ENCODE assay signal across 21 cellular contexts in the genomic region with DNA sequence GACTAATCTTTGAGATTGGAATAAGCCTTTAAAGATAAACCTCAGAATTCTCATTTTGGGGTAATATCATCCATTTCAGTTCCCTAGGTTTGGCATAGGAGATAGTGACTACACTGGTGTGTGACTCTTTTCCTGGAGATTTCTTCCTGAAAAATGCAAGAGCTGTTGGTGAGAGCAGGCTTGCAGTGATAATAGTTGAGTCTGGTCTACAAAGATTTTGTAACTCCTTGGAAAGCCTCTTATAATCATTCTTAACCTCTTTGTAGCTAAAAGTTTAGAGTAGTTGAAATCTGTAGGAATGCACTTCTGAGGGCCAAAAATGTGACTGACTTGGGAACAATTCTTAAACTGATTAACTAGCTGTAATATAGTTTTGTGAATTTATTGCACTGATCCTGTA. TPM values are rescaled to one million over a fixed set of nuclear protein-coding genes. Genes with fewer than 3 reads are reported as not detected.
DNase-seq lines count a peak whose midpoint lies in the region; FAIRE-seq and TF ChIP-seq lines count a peak whose summit lies in the region.
"Had no signal": no experiment of that assay in that cellular context is flagged by ENCODE, and none has a peak within 500 bp of the region (broad histone marks: within the 10 kb centered on the region; RNA-seq: fewer than 3 reads in every experiment).

No MANE protein-coding gene starts in this region.

- H3F3A ChIP-seq in PC-9 (ENCODE audit: insufficient read depth, low read depth), result no peaks in the 10 kb centered on the region

- DNase-seq in GM03348 (ENCODE audit: low spot score) (peak; percentile 34), astrocyte (ENCODE audit: low read depth) (peak; percentile 19), fibroblast of pulmonary artery (ENCODE audit: low read depth) (peak; percentile 31), NCI-H2196 treated with DMSO at 0.1 percent for 48 hours (lab: John Stamatoyannopoulos, UW; ENCODE audit: unreplicated experiment) (no peak), PC-9 (no peak)
- no peak for DNase-seq in activated CD4-positive, alpha-beta memory T cell treated with anti-CD3 and anti-CD28 coated beads for 36 hours
- no peak for DNase-seq in activated T-helper 1 cell treated with anti-CD3 and anti-CD28 coated beads, Interleukin-12 subunit alpha, Interleukin-12 subunit beta, Interleukin-2, Interleukin-4 antibody, amounts not matched to agents 30 ng/mL and 10 ng/mL and 1 ng/mL, durations not matched to agents 14 hours and 24 hours and 36 hours (ENCODE audit: low spot score)
- DNase-seq: BE2C, H7, KBM-7, MM.1S, NCI-H1092 treated with DMSO at 0.1 percent for 48 hours, NCI-H146, NCI-H2029, NCI-H345, NCI-H524, NCI-H82, Peyer's patch had no signal

- no peak overlapping the region for H3K4me3 Mint-ChIP-seq in astrocyte (ENCODE audit: unreplicated experiment)
- no peak overlapping the region for H3K4me3 Mint-ChIP-seq in activated CD4-positive, alpha-beta memory T cell treated with anti-CD3 and anti-CD28 coated beads for 36 hours
- H3K4me3 Mint-ChIP-seq in activated T-helper 1 cell treated with anti-CD3 and anti-CD28 coated beads, Interleukin-12 subunit alpha, Interleukin-12 subunit beta, Interleukin-2, Interleukin-4 antibody, amounts not matched to agents 30 ng/mL and 10 ng/mL and 1 ng/mL, durations not matched to agents 14 hours and 24 hours and 36 hours, result no peak overlapping the region

- TF ChIP-seq CTCF in astrocyte (IDR thresholded peaks at IDR 0.05; ENCODE audit: insufficient read depth, low read depth, low read length) (no peak), fibroblast of pulmonary artery (IDR thresholded peaks at IDR 0.05; ENCODE audit: low read length, missing control alignments) (no peak), PC-9 (conservative IDR thresholded peaks at IDR 0.05) (no peak)

- no peaks in the 10 kb centered on the region for H3K9me3 Mint-ChIP-seq in astrocyte (ENCODE audit: unreplicated experiment)
- H3K9me3 Mint-ChIP-seq in activated CD4-positive, alpha-beta memory T cell treated with anti-CD3 and anti-CD28 coated beads for 36 hours, result no peaks in the 10 kb centered on the region
- no peaks in the 10 kb centered on the region for H3K9me3 Mint-ChIP-seq in activated T-helper 1 cell treated with anti-CD3 and anti-CD28 coated beads, Interleukin-12 subunit alpha, Interleukin-12 subunit beta, Interleukin-2, Interleukin-4 antibody, amounts not matched to agents 30 ng/mL and 10 ng/mL and 1 ng/mL, durations not matched to agents 14 hours and 24 hours and 36 hours

- no peaks in the 10 kb centered on the region for H3K9me2 ChIP-seq in PC-9 (ENCODE audit: insufficient read depth)

- H3K27ac ChIP-seq in astrocyte (ENCODE audit: low read depth, low read length), result no peak overlapping the region
- peak overlapping the region; percentile 6 for H3K27ac ChIP-seq in mesodermal cell (ENCODE audit: low read depth, low read length, severe bottlenecking)
- no peak overlapping the region for H3K27ac ChIP-seq in PC-9
- H3K27ac ChIP-seq: Peyer's patch, SJSA1 had no signal

- POLR2A ChIA-PET in PC-9 (lab: Charles Lee; ENCODE audit: unreplicated experiment), result no interaction called here
- POLR2A ChIA-PET in activated CD4-positive, alpha-beta memory T cell treated with anti-CD3 and anti-CD28 coated beads for 36 hours (lab: Charles Lee), result no interaction called here

- H3K9me3 ChIP-seq in astrocyte (ENCODE audit: insufficient read depth, low read depth, low read length) (no peaks in the 10 kb centered on the region), mesodermal cell (ENCODE audit: control insufficient read depth, low read length) (no peaks in the 10 kb centered on the region), PC-9 (ENCODE audit: insufficient read depth, low read depth) (no peaks in the 10 kb centered on the region)
- H3K9me3 ChIP-seq: BE2C, Peyer's patch had no signal

- H3K27me3 ChIP-seq in astrocyte (ENCODE audit: insufficient read depth, low read length) (no peaks in the 10 kb centered on the region), PC-9 (ENCODE audit: insufficient read depth, low read depth) (no peaks in the 10 kb centered on the region)
- H3K27me3 ChIP-seq: BE2C, Peyer's patch, SJSA1 had no signal

- no peaks in the 10 kb centered on the region for H3K79me2 ChIP-seq in astrocyte (ENCODE audit: insufficient read depth, low read length)
- H3K79me2 ChIP-seq in PC-9 (ENCODE audit: low read depth), result no peaks in the 10 kb centered on the region

- intact Hi-C loops in PC-9 (cut with micrococcal nuclease; ENCODE audit: unreplicated experiment), result no loop called here
- intact Hi-C loops in activated CD4-positive, alpha-beta memory T cell treated with anti-CD3 and anti-CD28 coated beads for 36 hours (cut with micrococcal nuclease), result no loop called here
- intact Hi-C loops in activated T-helper 1 cell treated with anti-CD3 and anti-CD28 coated beads, Interleukin-12 subunit alpha, Interleukin-12 subunit beta, Interleukin-2, Interleukin-4 antibody, amounts not matched to agents 30 ng/mL and 10 ng/mL and 1 ng/mL, durations not matched to agents 14 hours and 24 hours and 36 hours (cut with micrococcal nuclease), result no loop called here

- no peak overlapping the region for H3K9ac ChIP-seq in astrocyte (ENCODE audit: low read length)

- BruUV-seq in PC-9 (replicated peaks; lab: Mats Ljungman, UMichigan), result no TSS peak

- H4K20me1 ChIP-seq in astrocyte (ENCODE audit: insufficient read depth, low read length) (peaks cover 3% of the 10 kb centered on the region), PC-9 (ENCODE audit: insufficient read depth) (no peaks in the 10 kb centered on the region)

- no peaks in the 10 kb centered on the region for H3K27me3 Mint-ChIP-seq in astrocyte (ENCODE audit: low read depth, unreplicated experiment)
- no peaks in the 10 kb centered on the region for H3K27me3 Mint-ChIP-seq in activated CD4-positive, alpha-beta memory T cell treated with anti-CD3 and anti-CD28 coated beads for 36 hours
- H3K27me3 Mint-ChIP-seq in activated T-helper 1 cell treated with anti-CD3 and anti-CD28 coated beads, Interleukin-12 subunit alpha, Interleukin-12 subunit beta, Interleukin-2, Interleukin-4 antibody, amounts not matched to agents 30 ng/mL and 10 ng/mL and 1 ng/mL, durations not matched to agents 14 hours and 24 hours and 36 hours (ENCODE audit: insufficient read depth), result peaks cover 2% of the 10 kb centered on the region

- no peak for FAIRE-seq in astrocyte (lab: Jason Lieb, UNC)
- FAIRE-seq: A204.1 had no signal

- no peak overlapping the region for H3K4me2 ChIP-seq in astrocyte (ENCODE audit: low read length)
- no peak overlapping the region for H3K4me2 ChIP-seq in PC-9

- no peaks in the 10 kb centered on the region for H3K36me3 Mint-ChIP-seq in astrocyte (ENCODE audit: low read depth, unreplicated experiment)
- no peaks in the 10 kb centered on the region for H3K36me3 Mint-ChIP-seq in activated CD4-positive, alpha-beta memory T cell treated with anti-CD3 and anti-CD28 coated beads for 36 hours
- H3K36me3 Mint-ChIP-seq in activated T-helper 1 cell treated with anti-CD3 and anti-CD28 coated beads, Interleukin-12 subunit alpha, Interleukin-12 subunit beta, Interleukin-2, Interleukin-4 antibody, amounts not matched to agents 30 ng/mL and 10 ng/mL and 1 ng/mL, durations not matched to agents 14 hours and 24 hours and 36 hours (ENCODE audit: low read depth), result no peaks in the 10 kb centered on the region

- no peaks in the 10 kb centered on the region for H3K4me1 ChIP-seq in astrocyte (ENCODE audit: insufficient read depth, low read length)
- H3K4me1 ChIP-seq in mesodermal cell (ENCODE audit: control insufficient read depth, insufficient read depth, low read length, poor library complexity, severe bottlenecking), result no peaks in the 10 kb centered on the region
- no peaks in the 10 kb centered on the region for H3K4me1 ChIP-seq in PC-9 (replicated peaks; ENCODE audit: insufficient read depth)
- H3K4me1 ChIP-seq: Peyer's patch had no signal

- H3K27ac Mint-ChIP-seq in astrocyte (ENCODE audit: unreplicated experiment), result no peak overlapping the region
- H3K27ac Mint-ChIP-seq in activated CD4-positive, alpha-beta memory T cell treated with anti-CD3 and anti-CD28 coated beads for 36 hours, result no peak overlapping the region
- no peak overlapping the region for H3K27ac Mint-ChIP-seq in activated T-helper 1 cell treated with anti-CD3 and anti-CD28 coated beads, Interleukin-12 subunit alpha, Interleukin-12 subunit beta, Interleukin-2, Interleukin-4 antibody, amounts not matched to agents 30 ng/mL and 10 ng/mL and 1 ng/mL, durations not matched to agents 14 hours and 24 hours and 36 hours

- no peak overlapping the region for H3K4me3 ChIP-seq in astrocyte (ENCODE audit: insufficient read depth, low read depth, low read length)
- H3K4me3 ChIP-seq in fibroblast of pulmonary artery (replicated peaks; ENCODE audit: low read depth, low read length), result no peak overlapping the region
- H3K4me3 ChIP-seq in mesodermal cell (ENCODE audit: extremely low read depth, insufficient read depth, low read length, poor library complexity, severe bottlenecking), result no peak overlapping the region
- H3K4me3 ChIP-seq in PC-9, result no peak overlapping the region
- H3K4me3 ChIP-seq: Peyer's patch, SJSA1 had no signal

- no peak overlapping the region for H2AFZ ChIP-seq in astrocyte (ENCODE audit: low read depth, low read length)
- H2AFZ ChIP-seq in PC-9, result no peak overlapping the region

- CTCF ChIA-PET in PC-9 (lab: Charles Lee), result no interaction called here
- CTCF ChIA-PET in activated CD4-positive, alpha-beta memory T cell treated with anti-CD3 and anti-CD28 coated beads for 36 hours (lab: Charles Lee), result no interaction called here

- H3K36me3 ChIP-seq in astrocyte (ENCODE audit: insufficient read depth, low read length) (no peaks in the 10 kb centered on the region), mesodermal cell (ENCODE audit: control insufficient read depth, insufficient read depth, low read length) (peaks cover 11% of the 10 kb centered on the region), PC-9 (ENCODE audit: low read depth) (no peaks in the 10 kb centered on the region; the same call in 1 of the 2 replicates)
- H3K36me3 ChIP-seq: Peyer's patch had no signal

- H3K4me1 Mint-ChIP-seq in astrocyte (ENCODE audit: low read depth, unreplicated experiment), result peaks cover 6% of the 10 kb centered on the region
- no peaks in the 10 kb centered on the region for H3K4me1 Mint-ChIP-seq in activated CD4-positive, alpha-beta memory T cell treated with anti-CD3 and anti-CD28 coated beads for 36 hours (ENCODE audit: low read depth)
- H3K4me1 Mint-ChIP-seq in activated T-helper 1 cell treated with anti-CD3 and anti-CD28 coated beads, Interleukin-12 subunit alpha, Interleukin-12 subunit beta, Interleukin-2, Interleukin-4 antibody, amounts not matched to agents 30 ng/mL and 10 ng/mL and 1 ng/mL, durations not matched to agents 14 hours and 24 hours and 36 hours (ENCODE audit: low read depth), result no peaks in the 10 kb centered on the region

RNA-seq across cellular contexts. Expression of a gene that starts 23.5 kb away (rescaled TPM):
- total RNA-seq in astrocyte, result 15.9 and 16.2 TPM in 2 replicates
- polyA plus RNA-seq in mesodermal cell (2013, experiment 1 of 2), result 8.0 TPM
- polyA plus RNA-seq in mesodermal cell (2013, experiment 2 of 2), result 6.3 TPM
- total RNA-seq in PC-9 (2021), result 14.5 and 17.0 TPM in 2 replicates
- total RNA-seq in activated CD4-positive, alpha-beta memory T cell treated with anti-CD3 and anti-CD28 coated beads for 36 hours, result not detected
- total RNA-seq in activated T-helper 1 cell treated with anti-CD3 and anti-CD28 coated beads, Interleukin-12 subunit alpha, Interleukin-12 subunit beta, Interleukin-2, Interleukin-4 antibody, amounts not matched to agents 30 ng/mL and 10 ng/mL and 1 ng/mL, durations not matched to agents 14 hours and 24 hours and 36 hours, result not detected in 2 replicates

Comparison
In these comparisons a context has a peak if more than half of its experiments do, and no peak if none do; other contexts are left out.
1. DNase-seq: peak in GM03348 (single experiment), astrocyte (single experiment) and fibroblast of pulmonary artery (single experiment); none in NCI-H2196 treated with DMSO at 0.1 percent for 48 hours (single experiment), PC-9 (0 of 2), activated CD4-positive, alpha-beta memory T cell treated with anti-CD3 and anti-CD28 coated beads for 36 hours (single experiment) and activated T-helper 1 cell treated with anti-CD3 and anti-CD28 coated beads, Interleukin-12 subunit alpha, Interleukin-12 subunit beta, Interleukin-2, Interleukin-4 antibody, amounts not matched to agents 30 ng/mL and 10 ng/mL and 1 ng/mL, durations not matched to agents 14 hours and 24 hours and 36 hours (single experiment).
2. RNA of a gene that starts 23.5 kb away (total RNA-seq): 15.9 to 16.2 TPM in astrocyte and 14.5 to 17.0 TPM in PC-9; not detected in activated CD4-positive, alpha-beta memory T cell treated with anti-CD3 and anti-CD28 coated beads for 36 hours and not detected in activated T-helper 1 cell treated with anti-CD3 and anti-CD28 coated beads, Interleukin-12 subunit alpha, Interleukin-12 subunit beta, Interleukin-2, Interleukin-4 antibody, amounts not matched to agents 30 ng/mL and 10 ng/mL and 1 ng/mL, durations not matched to agents 14 hours and 24 hours and 36 hours; every median in the first group is over 10 times any median in the second.